ENCODE assay signal across 30 cellular contexts in the genomic region with DNA sequence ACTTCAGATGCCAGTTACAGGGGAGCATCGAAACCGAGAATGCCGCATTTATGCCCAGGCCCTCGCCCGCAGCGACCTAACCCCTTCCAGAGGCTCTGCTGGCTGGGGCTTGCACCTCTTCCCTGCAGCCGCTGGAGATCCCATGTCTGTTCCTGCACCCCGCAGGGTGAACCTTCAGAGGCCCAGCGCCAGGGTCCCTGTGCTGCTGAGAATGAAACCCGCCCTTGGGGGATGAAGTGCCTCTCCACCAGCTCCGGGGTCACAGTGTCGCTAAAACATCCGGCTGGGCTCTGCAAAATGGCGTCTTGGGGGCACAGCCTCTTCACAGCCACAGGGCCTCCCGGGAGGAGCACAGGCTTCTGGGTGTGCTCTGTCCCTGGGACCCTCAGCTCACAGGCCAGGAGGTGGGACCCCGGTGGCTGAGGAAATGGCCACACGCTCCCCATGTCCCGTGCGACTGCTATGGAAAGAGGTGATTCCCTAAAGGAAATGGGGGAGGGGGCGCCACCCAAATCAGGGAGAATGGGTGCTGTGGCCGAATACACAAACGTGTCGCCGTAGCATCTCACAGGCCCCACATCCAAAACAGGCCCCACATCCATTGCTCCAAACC. TPM values are rescaled to one million over a fixed set of nuclear protein-coding genes. Genes with fewer than 3 reads are reported as not detected.
DNase-seq lines count a peak whose midpoint lies in the region; ATAC-seq, FAIRE-seq and TF ChIP-seq lines count a peak whose summit lies in the region.
"Had no signal": no experiment of that assay in that cellular context is flagged by ENCODE, and none has a peak within 500 bp of the region (broad histone marks: within the 10 kb centered on the region; RNA-seq: fewer than 3 reads in every experiment).

No MANE protein-coding gene starts in this region.

- H3K27ac ChIP-seq in A673 (ENCODE audit: low read depth, low read length, poor library complexity, severe bottlenecking) (peak overlapping the region; percentile 73), PC-3 (ENCODE audit: low read length) (no peak overlapping the region), keratinocyte (ENCODE audit: control insufficient read depth, insufficient read depth, low read length) (peak overlapping the region; percentile 33), osteoblast (ENCODE audit: low read depth, low read length) (no peak overlapping the region), thyroid gland (no peak overlapping the region), transverse colon (no peak overlapping the region)
- H3K27ac ChIP-seq: BLaER1 treated with 17β-estradiol and CSF1 and Interleukin-3, amounts not matched to agents 10 nM and 100 nM; KMS-11; PC-9 had no signal

- H3K9me1 ChIP-seq in keratinocyte (ENCODE audit: control insufficient read depth, extremely low read depth, insufficient read depth, low read length), result no peaks in the 10 kb centered on the region

- no peak for TF ChIP-seq CTCF in A673 (conservative IDR thresholded peaks at IDR 0.05; ENCODE audit: low read depth, low read length)
- no peak for TF ChIP-seq CTCF in PC-3 (conservative IDR thresholded peaks at IDR 0.05; ENCODE audit: low read depth, low read length)
- TF ChIP-seq CTCF in keratinocyte (optimal IDR thresholded peaks at IDR 0.05 in 1 of 3, IDR thresholded peaks at IDR 0.05 in 1 of 3, conservative IDR thresholded peaks at IDR 0.05 in 1 of 3; ENCODE audit: extremely low read depth in 1 of 3, insufficient read depth in 2 of 3, low read length in 3 of 3), result no peak
- TF ChIP-seq CTCF in osteoblast (IDR thresholded peaks at IDR 0.05; ENCODE audit: extremely low read depth, low read depth, low read length), result no peak
- no peak for TF ChIP-seq CTCF in thyroid gland (IDR thresholded peaks at IDR 0.05)
- no peak for TF ChIP-seq CTCF in transverse colon (IDR thresholded peaks at IDR 0.05)

- 83 to 84% methylated on average over 20 to 22 of the region's 24 CpGs for WGBS in thyroid gland, 2 donors
- WGBS in transverse colon (ENCODE audit: low coverage in 1 of 2), 2 donors, result 93% methylated on average over 24 of the region's 24 CpGs; no CpG with 5 or more reads in 1 of the 2 donors

- no peak for TF ChIP-seq EP300 in transverse colon (IDR thresholded peaks at IDR 0.05; ENCODE audit: low read depth)

- CTCF ChIA-PET in A673 (lab: Charles Lee), result interaction anchor here (0.6 kb wide), 1 partner anchor 247 kb away, joined by 4 read pairs; no protein-coding TSS in a partner anchor
- CTCF ChIA-PET in PC-3 (lab: Charles Lee), result no interaction called here

- peak overlapping the region; percentile 53 for H3K4me3 ChIP-seq in A673 (ENCODE audit: low read depth, low read length, poor library complexity, severe bottlenecking)
- H3K4me3 ChIP-seq in PC-3 (ENCODE audit: low read length), result peak overlapping the region; percentile 3; the same call in 1 of the 2 replicates
- peak overlapping the region in 2 of 3 experiments; percentile 39 to 51 for H3K4me3 ChIP-seq in keratinocyte (ENCODE audit: control insufficient read depth in 2 of 3, extremely low read depth in 1 of 3, insufficient read depth in 2 of 3, low read depth in 1 of 3, low read length in 3 of 3)
- no peak overlapping the region for H3K4me3 ChIP-seq in osteoblast (ENCODE audit: insufficient read depth, low read length)
- no peak overlapping the region for H3K4me3 ChIP-seq in thyroid gland (replicated peaks in 1 of 3)
- H3K4me3 ChIP-seq in transverse colon, result no peak overlapping the region
- H3K4me3 ChIP-seq: BLaER1 treated with 17β-estradiol and CSF1 and Interleukin-3, amounts not matched to agents 10 nM and 100 nM; GM23338; PC-9 had no signal

- dilution Hi-C loops in keratinocyte (cut with MboI; ENCODE audit: extremely low pct_ligation_motif_present, low sequenced_read_pairs), result no loop called here

- H2AFZ ChIP-seq in PC-3 (ENCODE audit: low read length) (no peak overlapping the region), keratinocyte (ENCODE audit: control insufficient read depth, low read length) (no peak overlapping the region), osteoblast (ENCODE audit: low read length) (no peak overlapping the region)
- H2AFZ ChIP-seq: GM23338, PC-9 had no signal

- H4K20me1 ChIP-seq in PC-3 (ENCODE audit: low read length) (no peaks in the 10 kb centered on the region), keratinocyte (ENCODE audit: control insufficient read depth, extremely low read depth, insufficient read depth, low read length) (no peaks in the 10 kb centered on the region), osteoblast (ENCODE audit: insufficient read depth, low read length) (no peaks in the 10 kb centered on the region)
- H4K20me1 ChIP-seq: BLaER1 treated with 17β-estradiol and CSF1 and Interleukin-3, amounts not matched to agents 10 nM and 100 nM had no signal

- H3K4me2 ChIP-seq in PC-3 (ENCODE audit: low read length) (peak overlapping the region; percentile 61), keratinocyte (ENCODE audit: control insufficient read depth, extremely low read depth, insufficient read depth, low read depth, low read length) (peak overlapping the region; percentile 89), osteoblast (ENCODE audit: insufficient read depth, low read length) (no peak overlapping the region)
- H3K4me2 ChIP-seq: GM23338, KMS-11, PC-9 had no signal

- POLR2A ChIA-PET in A673 (lab: Charles Lee; ENCODE audit: low non-redundant PET), result no interaction called here
- POLR2A ChIA-PET in PC-3 (lab: Charles Lee; ENCODE audit: unreplicated experiment), result no interaction called here

- peaks cover 22% of the 10 kb centered on the region for H3K79me2 ChIP-seq in PC-3 (ENCODE audit: low read length)
- peaks cover 13% of the 10 kb centered on the region for H3K79me2 ChIP-seq in keratinocyte (ENCODE audit: control insufficient read depth, insufficient read depth, low read length)
- H3K79me2 ChIP-seq in osteoblast (ENCODE audit: insufficient read depth, low read length), result no peaks in the 10 kb centered on the region

- H3K27me3 ChIP-seq in A673 (replicated peaks; ENCODE audit: insufficient read depth, low read depth, low read length, poor library complexity) (no peaks in the 10 kb centered on the region), PC-3 (ENCODE audit: low read length) (no peaks in the 10 kb centered on the region), keratinocyte (ENCODE audit: control insufficient read depth, extremely low read depth, insufficient read depth, low read length) (no peaks in the 10 kb centered on the region), osteoblast (ENCODE audit: insufficient read depth, low read length) (peaks cover 10% of the 10 kb centered on the region), thyroid gland (no peaks in the 10 kb centered on the region), transverse colon (peaks cover 28% of the 10 kb centered on the region)
- H3K27me3 ChIP-seq: BLaER1 treated with 17β-estradiol and CSF1 and Interleukin-3, amounts not matched to agents 10 nM and 100 nM had no signal

- in situ Hi-C loops in transverse colon (cut with MboI; ENCODE audit: low pct_ligation_motif_present in 1 of 4, low pct_unique_long_range_greater_than_20kb in 1 of 4, low sequenced_read_pairs in 3 of 4), result no loop called here

- FAIRE-seq in keratinocyte (lab: Jason Lieb, UNC), result no peak
- FAIRE-seq: A204.1, G401.6 had no signal

- BruUV-seq in A673 (replicated peaks; lab: Mats Ljungman, UMichigan), result no TSS peak
- no TSS peak for BruUV-seq in PC-3 (replicated peaks; lab: Mats Ljungman, UMichigan)

- no peaks in the 10 kb centered on the region for H3K9me3 ChIP-seq in A673 (ENCODE audit: low read depth, low read length, poor library complexity, severe bottlenecking)
- no peaks in the 10 kb centered on the region for H3K9me3 ChIP-seq in PC-3 (ENCODE audit: low read length)
- no peaks in the 10 kb centered on the region for H3K9me3 ChIP-seq in keratinocyte (ENCODE audit: control insufficient read depth, low read depth, low read length)
- H3K9me3 ChIP-seq in osteoblast (ENCODE audit: low read depth, low read length), result no peaks in the 10 kb centered on the region
- no peaks in the 10 kb centered on the region for H3K9me3 ChIP-seq in thyroid gland
- H3K9me3 ChIP-seq in transverse colon, result no peaks in the 10 kb centered on the region
- H3K9me3 ChIP-seq: Caco-2 had no signal

- no peaks in the 10 kb centered on the region for H3F3A ChIP-seq in PC-3 (ENCODE audit: low read length, unreplicated experiment)

- TF ChIP-seq POLR2A in thyroid gland (IDR thresholded peaks at IDR 0.05) (no peak), transverse colon (IDR thresholded peaks at IDR 0.05) (no peak)

- intact Hi-C loops in A673 (cut with micrococcal nuclease; ENCODE audit: unreplicated experiment), result loop anchor here (5.0 kb wide), 1 partner anchor 181 kb away; no protein-coding TSS in a partner anchor
- intact Hi-C loops in PC-3 (cut with micrococcal nuclease), result no loop called here
- intact Hi-C loops in thyroid gland (cut with DNase I), result no loop called here
- intact Hi-C loops in transverse colon (cut with DNase I; ENCODE audit: low total_unique reads), result no loop called here

- H3K36me3 ChIP-seq in A673 (ENCODE audit: insufficient read depth, low read length, poor library complexity, severe bottlenecking) (no peaks in the 10 kb centered on the region), PC-3 (ENCODE audit: low read depth, low read length) (no peaks in the 10 kb centered on the region), keratinocyte (ENCODE audit: control insufficient read depth in 2 of 2, extremely low read depth in 1 of 2, insufficient read depth in 2 of 2, low read length in 2 of 2) (no peaks in the 10 kb centered on the region), osteoblast (ENCODE audit: insufficient read depth, low read length) (no peaks in the 10 kb centered on the region), thyroid gland (no peaks in the 10 kb centered on the region), transverse colon (no peaks in the 10 kb centered on the region)
- H3K36me3 ChIP-seq: BLaER1 treated with 17β-estradiol and CSF1 and Interleukin-3, amounts not matched to agents 10 nM and 100 nM had no signal

- H3K9ac ChIP-seq in PC-3 (ENCODE audit: low read length) (no peak overlapping the region), keratinocyte (ENCODE audit: control insufficient read depth, extremely low read depth, insufficient read depth, low read length) (peak overlapping the region; percentile 63)
- H3K9ac ChIP-seq: BLaER1 treated with 17β-estradiol and CSF1 and Interleukin-3, amounts not matched to agents 10 nM and 100 nM; KMS-11 had no signal

- peak; percentile 39 for DNase-seq in A673 (ENCODE audit: low spot score)
- DNase-seq in PC-3, result no peak
- DNase-seq in keratinocyte (ENCODE audit: low read depth, low spot score), result no peak
- DNase-seq in osteoblast (ENCODE audit: insufficient read length, low spot score, missing footprints), result peak; percentile 79
- DNase-seq in thyroid gland, result no peak
- DNase-seq in transverse colon, result no peak
- no peak for DNase-seq in SHP77 treated with DMSO at 0.1 percent for 48 hours (lab: John Stamatoyannopoulos, UW)
- DNase-seq: AML-193; Caco-2; CD8-positive, alpha-beta T cell; HCEC 1CT; IMR-90; NCI-H1092 treated with DMSO at 0.1 percent for 48 hours; NCI-H1436; NCI-H187; NCI-H2081 treated with DMSO at 0.1 percent for 48 hours; NCI-H2171 treated with DMSO at 0.1 percent for 48 hours; NCI-H345; NCI-H510A treated with DMSO at 0.1 percent for 48 hours; NCI-H748 treated with DMSO at 0.1 percent for 48 hours; PC-9; Right ventricle myocardium superior had no signal

- no peaks in the 10 kb centered on the region for H3K9me2 ChIP-seq in PC-3 (replicated peaks; ENCODE audit: low read length)

- no peak for ATAC-seq in PC-3
- no peak for ATAC-seq in GM21515 (IDR thresholded peaks at IDR 0.05; ENCODE audit: unreplicated experiment)
- ATAC-seq: CD8-positive, alpha-beta T cell; GM23338 had no signal

- H3K4me1 ChIP-seq in A673 (ENCODE audit: insufficient read depth, low read length, poor library complexity, severe bottlenecking) (peaks cover 40% of the 10 kb centered on the region), PC-3 (ENCODE audit: insufficient read depth, low read length) (peaks cover 41% of the 10 kb centered on the region), keratinocyte (ENCODE audit: control insufficient read depth, extremely low read depth, insufficient read depth, low read length) (peaks cover 53% of the 10 kb centered on the region), osteoblast (ENCODE audit: insufficient read depth, low read length) (no peaks in the 10 kb centered on the region), thyroid gland (no peaks in the 10 kb centered on the region), transverse colon (no peaks in the 10 kb centered on the region)
- H3K4me1 ChIP-seq: Caco-2 had no signal

RNA-seq across cellular contexts. Expression of a gene that starts 39.9 kb away (rescaled TPM):
- 8.3 and 12.4 TPM in 2 replicates for total RNA-seq in A673 (2021)
- total RNA-seq in PC-3 (2014; rRNA removed), result 2.1 and 3.2 TPM in 2 replicates
- 0.07 to 0.12 TPM in 2 of 3 replicates, not detected in the other for polyA plus RNA-seq in keratinocyte
- not detected for polyA plus RNA-seq in keratinocyte (2011; ENCODE audit: low read depth)
- polyA plus RNA-seq in keratinocyte (2011; cell fraction: cytosol; rRNA removed), result 0.01 and 0.06 TPM in 2 replicates
- polyA plus RNA-seq in keratinocyte (2011; cell fraction: nucleus; rRNA removed), result 0.10 and 0.20 TPM in 2 replicates
- 0.07 TPM in 1 of 2 replicates, not detected in the other for polyA plus RNA-seq in keratinocyte (2012; ENCODE audit: low replicate concordance)
- 0.20 TPM in 1 of 3 replicates, not detected in the others for polyA minus RNA-seq in keratinocyte
- polyA minus RNA-seq in keratinocyte (2011; cell fraction: cytosol; rRNA and poly(A)+ RNA removed), result not detected
- not detected in 2 replicates for polyA minus RNA-seq in keratinocyte (2011; cell fraction: nucleus; rRNA and poly(A)+ RNA removed)
- total RNA-seq in osteoblast, result not detected in 2 replicates
- 1 to 10 TPM in 2 of 4 donors, under 1 TPM in 2; 0.21 to 1.3 (median 0.69) TPM for total RNA-seq in thyroid gland
- total RNA-seq in transverse colon, result not detected
- total RNA-seq: CD8-positive, alpha-beta T cell; IMR-90; PC-9; RPMI7951; SK-MEL-5 had no signal
- polyA plus RNA-seq: IMR-90 had no signal

RNA-seq across cellular contexts. Expression of a gene that starts 50.3 kb away (rescaled TPM):
- 204 and 212 TPM in 2 replicates for total RNA-seq in A673 (2021)
- total RNA-seq in PC-3 (2014; rRNA removed), result 159 and 189 TPM in 2 replicates
- polyA plus RNA-seq in keratinocyte, result 82.0 to 114 TPM (median 106 TPM) in 3 replicates
- 44.9 TPM for polyA plus RNA-seq in keratinocyte (2011; ENCODE audit: low read depth)
- polyA plus RNA-seq in keratinocyte (2011; cell fraction: cytosol; rRNA removed), result 65.3 and 72.5 TPM in 2 replicates
- polyA plus RNA-seq in keratinocyte (2011; cell fraction: nucleus; rRNA removed), result 241 and 269 TPM in 2 replicates
- 51.6 and 64.6 TPM in 2 replicates for polyA plus RNA-seq in keratinocyte (2012; ENCODE audit: low replicate concordance)
- 47.3 to 114 TPM (median 111 TPM) in 3 replicates for polyA minus RNA-seq in keratinocyte
- polyA minus RNA-seq in keratinocyte (2011; cell fraction: cytosol; rRNA and poly(A)+ RNA removed), result 58.9 TPM
- 66.2 and 111 TPM in 2 replicates for polyA minus RNA-seq in keratinocyte (2011; cell fraction: nucleus; rRNA and poly(A)+ RNA removed)
- total RNA-seq in osteoblast, result 75.3 and 94.3 TPM in 2 replicates
- total RNA-seq in thyroid gland, result 100 to 1,000 TPM in 1 of 4 donors, 10 to 100 TPM in 3; 90.4 to 127 (median 95.3) TPM
- total RNA-seq in transverse colon, result 10 to 100 TPM; 40.8 to 78.0 (median 60.5) TPM

RNA-seq across cellular contexts. Expression of a gene that starts 54.3 kb away (rescaled TPM):
- total RNA-seq in A673 (2021), result not detected in 2 replicates
- total RNA-seq in PC-3 (2014; rRNA removed), result not detected in 2 replicates
- polyA plus RNA-seq in keratinocyte, result not detected in 3 replicates
- polyA plus RNA-seq in keratinocyte (2011; ENCODE audit: low read depth), result not detected
- not detected in 2 replicates for polyA plus RNA-seq in keratinocyte (2011; cell fraction: cytosol; rRNA removed)
- not detected in 2 replicates for polyA plus RNA-seq in keratinocyte (2011; cell fraction: nucleus; rRNA removed)
- not detected in 2 replicates for polyA plus RNA-seq in keratinocyte (2012; ENCODE audit: low replicate concordance)
- polyA minus RNA-seq in keratinocyte, result not detected in 3 replicates
- polyA minus RNA-seq in keratinocyte (2011; cell fraction: cytosol; rRNA and poly(A)+ RNA removed), result not detected
- not detected in 2 replicates for polyA minus RNA-seq in keratinocyte (2011; cell fraction: nucleus; rRNA and poly(A)+ RNA removed)
- not detected in 2 replicates for total RNA-seq in osteoblast
- total RNA-seq in thyroid gland, result not detected
- not detected for total RNA-seq in transverse colon
- total RNA-seq: Caco-2; CD8-positive, alpha-beta T cell; GM23338; IMR-90; PC-9; Right ventricle myocardium superior; RPMI7951; SK-MEL-5 had no signal
- polyA plus RNA-seq: GM23338, IMR-90 had no signal

Comparison
In these comparisons a context has a peak if more than half of its experiments do, and no peak if none do; other contexts are left out.
1. DNase-seq: peak in A673 (single experiment) and osteoblast (single experiment); none in PC-3 (single experiment), keratinocyte (single experiment), thyroid gland (0 of 2), transverse colon (single experiment) and SHP77 treated with DMSO at 0.1 percent for 48 hours (single experiment).
2. H3K27ac ChIP-seq: peak in A673 (single experiment) and keratinocyte (single experiment); none in PC-3 (single experiment), osteoblast (single experiment), thyroid gland (0 of 3) and transverse colon (0 of 4).
3. H3K4me3 ChIP-seq: peak in A673 (single experiment), PC-3 (single experiment) and keratinocyte (2 of 3); none in osteoblast (single experiment), thyroid gland (0 of 3) and transverse colon (0 of 4).